Comparison of ENCODE assay signal across 13 cellular contexts in the genomic region with DNA sequence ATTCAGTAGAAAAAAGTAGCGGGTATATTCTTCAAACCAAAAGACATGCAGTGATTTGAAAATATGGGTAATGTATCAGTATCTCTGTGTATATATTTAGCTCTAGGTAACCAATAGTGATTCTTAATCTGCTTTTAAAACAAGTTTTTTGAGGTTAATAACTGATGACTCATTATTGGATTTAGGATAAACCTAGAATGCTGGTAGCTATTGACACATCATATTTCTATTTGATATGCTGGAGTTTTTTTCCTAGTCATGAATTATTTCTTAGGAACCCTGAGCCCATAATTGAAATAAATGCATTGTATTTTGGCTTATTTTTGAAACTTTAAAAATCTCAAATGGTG. TPM values are rescaled to one million over a fixed set of nuclear protein-coding genes. Genes with fewer than 3 reads are reported as not detected.
DNase-seq lines count a peak whose midpoint lies in the region; ATAC-seq, FAIRE-seq and TF ChIP-seq lines count a peak whose summit lies in the region.
"Had no signal": no experiment of that assay in that cellular context is flagged by ENCODE, and none has a peak within 500 bp of the region (broad histone marks: within the 10 kb centered on the region; RNA-seq: fewer than 3 reads in every experiment).

No MANE protein-coding gene starts in this region.

- BruUV-seq in A673 (replicated peaks; lab: Mats Ljungman, UMichigan), result no TSS peak

- H3K4me1 ChIP-seq in A673 (ENCODE audit: insufficient read depth, low read length, poor library complexity, severe bottlenecking) (peaks cover 43% of the 10 kb centered on the region), ascending aorta (peaks cover 0 to 10% of the 10 kb centered on the region in 2 donors), mesenchymal stem cell (ENCODE audit: control insufficient read depth, insufficient read depth, low read depth, low read length) (peaks cover 3% of the 10 kb centered on the region), pancreas (peaks cover 0 to 7% (median 0%) of the 10 kb centered on the region in 3 donors)

- H3K9ac ChIP-seq in mesenchymal stem cell (ENCODE audit: low read length), result peak overlapping the region; percentile 73
- H3K9ac ChIP-seq: BLaER1 had no signal

- CTCF ChIA-PET in A673 (lab: Charles Lee), result interaction anchor here (0.5 kb wide), 1 partner anchor 16 kb away, joined by 3 read pairs; no protein-coding TSS in a partner anchor

- H3K36me3 ChIP-seq in A673 (ENCODE audit: insufficient read depth, low read length, poor library complexity, severe bottlenecking) (no peaks in the 10 kb centered on the region), ascending aorta (no peaks in the 10 kb centered on the region), mesenchymal stem cell (ENCODE audit: control insufficient read depth in 1 of 2, insufficient read depth in 2 of 2, low read depth in 1 of 2, low read length in 2 of 2) (no peaks in the 10 kb centered on the region), pancreas (no peaks in the 10 kb centered on the region)
- H3K36me3 ChIP-seq: BLaER1 had no signal

- no peak overlapping the region for H4K91ac ChIP-seq in mesenchymal stem cell (ENCODE audit: low read length)

- no peak overlapping the region for H2AFZ ChIP-seq in mesenchymal stem cell (ENCODE audit: low read depth, low read length)

- H3K4ac ChIP-seq in mesenchymal stem cell (ENCODE audit: low read depth in 1 of 2, low read length in 2 of 2), result no peak overlapping the region

- H3K79me1 ChIP-seq in mesenchymal stem cell (replicated peaks; ENCODE audit: low read length, poor library complexity, severe bottlenecking), result peaks cover 3% of the 10 kb centered on the region

- no peak overlapping the region for H2BK15ac ChIP-seq in mesenchymal stem cell (ENCODE audit: low read depth, poor library complexity, severe bottlenecking)

- FAIRE-seq in pancreas (lab: Jason Lieb, UNC), result no peak
- FAIRE-seq: islet of Langerhans, K562 had no signal

- ATAC-seq in pancreas (no peak), GM21576 (IDR thresholded peaks at IDR 0.05; ENCODE audit: unreplicated experiment) (no peak), HG03175 (IDR thresholded peaks at IDR 0.05; ENCODE audit: unreplicated experiment) (no peak)
- ATAC-seq: K562 had no signal

- H3K27me3 ChIP-seq in A673 (replicated peaks; ENCODE audit: insufficient read depth, low read depth, low read length, poor library complexity), result no peaks in the 10 kb centered on the region
- no peaks in the 10 kb centered on the region for H3K27me3 ChIP-seq in ascending aorta
- H3K27me3 ChIP-seq in mesenchymal stem cell (ENCODE audit: control insufficient read depth in 1 of 2, insufficient read depth in 1 of 2, low read length in 2 of 2), result no peaks in the 10 kb centered on the region
- H3K27me3 ChIP-seq in pancreas, result no peaks in the 10 kb centered on the region
- H3K27me3 ChIP-seq: BLaER1 had no signal

- POLR2A ChIA-PET in A673 (lab: Charles Lee; ENCODE audit: low non-redundant PET), result no interaction called here

- H2BK12ac ChIP-seq in mesenchymal stem cell (ENCODE audit: low read length in 2 of 2), result no peak overlapping the region

- intact Hi-C loops in A673 (cut with micrococcal nuclease; ENCODE audit: unreplicated experiment), result no loop called here
- intact Hi-C loops in ascending aorta (cut with DNase I), result no loop called here
- intact Hi-C loops in pancreas (cut with DNase I), result no loop called here

- H3K23ac ChIP-seq in mesenchymal stem cell (ENCODE audit: low read length in 2 of 2), result no peak overlapping the region

- H2BK5ac ChIP-seq in mesenchymal stem cell (ENCODE audit: low read depth, low read length, poor library complexity, severe bottlenecking), result no peak overlapping the region

- H3K27ac ChIP-seq in A673 (ENCODE audit: low read depth, low read length, poor library complexity, severe bottlenecking) (peak overlapping the region; percentile 89), ascending aorta (peak overlapping the region; percentile 65 to 76), mesenchymal stem cell (ENCODE audit: low read length, poor library complexity, severe bottlenecking) (peak overlapping the region; percentile 70), pancreas (peak overlapping the region in 1 of 4 donors; percentile 37)
- H3K27ac ChIP-seq: BLaER1 had no signal

- H2AK5ac ChIP-seq in mesenchymal stem cell (ENCODE audit: low read length, severe bottlenecking), result no peak overlapping the region

- H3K9me3 ChIP-seq in A673 (ENCODE audit: low read depth, low read length, poor library complexity, severe bottlenecking), result no peaks in the 10 kb centered on the region
- H3K9me3 ChIP-seq in ascending aorta, result no peaks in the 10 kb centered on the region
- no peaks in the 10 kb centered on the region for H3K9me3 ChIP-seq in mesenchymal stem cell (ENCODE audit: control insufficient read depth, low read length)
- no peaks in the 10 kb centered on the region for H3K9me3 ChIP-seq in pancreas
- H3K9me3 ChIP-seq: BLaER1 had no signal

- H3K14ac ChIP-seq in mesenchymal stem cell (ENCODE audit: low read length in 2 of 2), result no peak overlapping the region

- no peak overlapping the region for H3K4me2 ChIP-seq in mesenchymal stem cell (ENCODE audit: low read length, poor library complexity, severe bottlenecking)
- H3K4me2 ChIP-seq: BLaER1 had no signal

- no peak for DNase-seq in A673 (ENCODE audit: low spot score)
- peak; percentile 41 for DNase-seq in HT1080 (ENCODE audit: low read depth)
- DNase-seq in ascending aorta (ENCODE audit: low spot score in 2 of 2), result no peak
- no peak for DNase-seq in mesenchymal stem cell
- DNase-seq in pancreas, result no peak
- no peak for DNase-seq in stimulated activated CD4-positive, alpha-beta T cell treated with anti-CD3 and anti-CD28 coated beads, Interleukin-15, amount 100 ng/mL, for 24 hours
- DNase-seq: naive thymus-derived CD4-positive, alpha-beta T cell; stimulated activated CD4-positive, alpha-beta T cell treated with anti-CD3 and anti-CD28 coated beads, Interleukin-12 subunit alpha, Interleukin-12 subunit beta, amount 100 ng/mL, for 4 hours had no signal

- H3K18ac ChIP-seq in mesenchymal stem cell (ENCODE audit: low read depth in 1 of 2, low read length in 2 of 2), result no peak overlapping the region

- TF ChIP-seq CTCF in A673 (conservative IDR thresholded peaks at IDR 0.05; ENCODE audit: low read depth, low read length) (no peak), ascending aorta (IDR thresholded peaks at IDR 0.05) (no peak), pancreas (IDR thresholded peaks at IDR 0.05) (no peak)

- H3K4me3 ChIP-seq in A673 (ENCODE audit: low read depth, low read length, poor library complexity, severe bottlenecking), result no peak overlapping the region
- no peak overlapping the region for H3K4me3 ChIP-seq in ascending aorta
- peak overlapping the region in 1 of 2 experiments; percentile 7 for H3K4me3 ChIP-seq in mesenchymal stem cell (ENCODE audit: insufficient read depth in 1 of 2, low read depth in 1 of 2, low read length in 2 of 2)
- H3K4me3 ChIP-seq in pancreas, result no peak overlapping the region
- H3K4me3 ChIP-seq: BLaER1, K562 had no signal

- H2BK120ac ChIP-seq in mesenchymal stem cell (ENCODE audit: low read depth, low read length), result no peak overlapping the region

- no peak overlapping the region for H4K8ac ChIP-seq in mesenchymal stem cell (ENCODE audit: low read length)

- whole genome bisulfite sequencing in mesenchymal stem cell, result no CpG with 5 or more reads among the region's 1 CpG
- WGBS in pancreas, 2 donors, result 0% methylated on average over 1 of the region's 1 CpG

RNA-seq across cellular contexts. Expression of a gene that starts 15.5 kb away (rescaled TPM):
- total RNA-seq in A673 (2021), result 59.2 and 67.6 TPM in 2 replicates
- 65.4 and 119 TPM in 2 replicates for total RNA-seq in HT1080 (2014; rRNA removed; shearing (Covaris generic))
- polyA plus RNA-seq in HT1080 (2015; cell fraction: cytosol; rRNA removed), result 121 and 132 TPM in 2 replicates
- polyA plus RNA-seq in HT1080 (2015; cell fraction: nucleus; rRNA removed), result 64.0 and 64.1 TPM in 2 replicates
- 31.5 TPM for total RNA-seq in ascending aorta
- polyA plus RNA-seq in mesenchymal stem cell (2013, experiment 1 of 2), result 48.0 TPM
- polyA plus RNA-seq in mesenchymal stem cell (2013, experiment 2 of 2), result 49.0 TPM
- 10 to 100 TPM; 12.4 to 32.4 (median 16.6) TPM for total RNA-seq in pancreas
- 10 to 100 TPM in 1 of 2 donors, 1 to 10 TPM in 1; 8.9 to 16.7 TPM for polyA plus RNA-seq in pancreas

RNA-seq across cellular contexts. Expression of a gene that starts 55.8 kb away (rescaled TPM):
- total RNA-seq in A673 (2021), result 77.5 and 80.2 TPM in 2 replicates
- 31.2 and 38.6 TPM in 2 replicates for total RNA-seq in HT1080 (2014; rRNA removed; shearing (Covaris generic))
- 21.7 and 28.4 TPM in 2 replicates for polyA plus RNA-seq in HT1080 (2015; cell fraction: cytosol; rRNA removed)
- 76.7 and 92.4 TPM in 2 replicates for polyA plus RNA-seq in HT1080 (2015; cell fraction: nucleus; rRNA removed)
- 14.6 TPM for total RNA-seq in ascending aorta
- 64.5 TPM for polyA plus RNA-seq in mesenchymal stem cell (2013, experiment 1 of 2)
- polyA plus RNA-seq in mesenchymal stem cell (2013, experiment 2 of 2), result 63.3 TPM
- total RNA-seq in pancreas, result 10 to 100 TPM; 17.6 to 32.4 (median 21.7) TPM
- 10 to 100 TPM; 22.3 to 24.7 TPM for polyA plus RNA-seq in pancreas
